In genomic region chr2:200443376-200443775, GRCh38 we compare ENCODE assay signal across 22 cellular contexts.
"Had no signal": no experiment of that assay in that cellular context is flagged by ENCODE, and none has a peak within 500 bp of the region (broad histone marks: within the 10 kb centered on the region; RNA-seq: fewer than 3 reads in every experiment).

No MANE protein-coding gene starts in this region.

- H3K27me3 ChIP-seq: ascending aorta, gastroesophageal sphincter, heart left ventricle, suprapubic skin, transverse colon, uterus had no signal

- H3K9me3 ChIP-seq: ascending aorta, gastroesophageal sphincter, heart left ventricle, left ventricle myocardium inferior, suprapubic skin, transverse colon, uterus had no signal

- H3K4me3 ChIP-seq: ascending aorta, gastroesophageal sphincter, heart left ventricle, left ventricle myocardium inferior, skin epidermis, suprapubic skin, transverse colon, uterus had no signal

- H3K36me3 ChIP-seq: transverse colon, uterus had no signal

- H3K9me3 Mint-ChIP-seq: activated CD8-positive, alpha-beta T cell treated with anti-CD3 and anti-CD28 coated beads for 36 hours; activated naive CD4-positive, alpha-beta T cell treated with anti-CD3 and anti-CD28 coated beads, Interleukin-2, amount 50 U/mL, for 24 hours; central memory CD8-positive, alpha-beta T cell; neural crest cell; stimulated activated naive CD8-positive, alpha-beta T cell treated with anti-CD3 and anti-CD28 coated beads, Interleukin-15, Interleukin-2, amounts not matched to agents 100 ng/mL and 50 ng/mL, for 24 hours had no signal

- H3K4me3 Mint-ChIP-seq: activated CD8-positive, alpha-beta T cell treated with anti-CD3 and anti-CD28 coated beads for 36 hours; activated naive CD4-positive, alpha-beta T cell treated with anti-CD3 and anti-CD28 coated beads, Interleukin-2, amount 50 U/mL, for 24 hours; central memory CD8-positive, alpha-beta T cell; neural crest cell; stimulated activated naive CD8-positive, alpha-beta T cell treated with anti-CD3 and anti-CD28 coated beads, Interleukin-15, Interleukin-2, amounts not matched to agents 100 ng/mL and 50 ng/mL, for 24 hours had no signal

- H3K4me1 ChIP-seq: ascending aorta, suprapubic skin, uterus had no signal

- ATAC-seq: activated CD8-positive, alpha-beta T cell treated with anti-CD3 and anti-CD28 coated beads for 36 hours; gastroesophageal sphincter; heart left ventricle; right cardiac atrium had no signal

- DNase-seq: activated CD4-positive, alpha-beta T cell treated with anti-CD3 and anti-CD28 coated beads for 4 hours; activated CD8-positive, alpha-beta memory T cell treated with anti-CD3 and anti-CD28 coated beads, Interleukin-2, amount 50 U/mL, for 4 hours; activated CD8-positive, alpha-beta T cell treated with anti-CD3 and anti-CD28 coated beads for 36 hours; activated gamma-delta T cell; activated T-cell treated with anti-CD3 and anti-CD28 coated beads, Interleukin-2, amount 50 U/mL, for 48 hours; cortex of kidney; effector CD4-positive, alpha-beta T cell; heart left ventricle; kidney; left ventricle myocardium inferior; right cardiac atrium; transverse colon; uterus had no signal

- H3K4me1 Mint-ChIP-seq: central memory CD8-positive, alpha-beta T cell; neural crest cell had no signal

- H3K27ac Mint-ChIP-seq: activated CD8-positive, alpha-beta T cell treated with anti-CD3 and anti-CD28 coated beads for 36 hours; activated naive CD4-positive, alpha-beta T cell treated with anti-CD3 and anti-CD28 coated beads, Interleukin-2, amount 50 U/mL, for 24 hours; progenitor cell of endocrine pancreas; stimulated activated naive CD8-positive, alpha-beta T cell treated with anti-CD3 and anti-CD28 coated beads, Interleukin-15, Interleukin-2, amounts not matched to agents 100 ng/mL and 50 ng/mL, for 24 hours had no signal

- H3K27me3 Mint-ChIP-seq: activated CD8-positive, alpha-beta T cell treated with anti-CD3 and anti-CD28 coated beads for 36 hours; activated naive CD4-positive, alpha-beta T cell treated with anti-CD3 and anti-CD28 coated beads, Interleukin-2, amount 50 U/mL, for 24 hours; central memory CD8-positive, alpha-beta T cell; progenitor cell of endocrine pancreas; stimulated activated naive CD8-positive, alpha-beta T cell treated with anti-CD3 and anti-CD28 coated beads, Interleukin-15, Interleukin-2, amounts not matched to agents 100 ng/mL and 50 ng/mL, for 24 hours had no signal
